ENCODE assay signal across 21 cellular contexts in genomic region chr15:42593143-42593542, GRCh38. TPM values are rescaled to one million over a fixed set of nuclear protein-coding genes. Genes with fewer than 3 reads are reported as not detected.
DNase-seq lines count a peak whose midpoint lies in the region; ATAC-seq and TF ChIP-seq lines count a peak whose summit lies in the region.
"Had no signal": no experiment of that assay in that cellular context is flagged by ENCODE, and none has a peak within 500 bp of the region (broad histone marks: within the 10 kb centered on the region; RNA-seq: fewer than 3 reads in every experiment).

No MANE protein-coding gene starts in this region.

- intact Hi-C loops in esophagus muscularis mucosa (cut with DNase I) = no loop called here
- intact Hi-C loops in left lung (cut with DNase I) = no loop called here
- intact Hi-C loops in Caco-2 (cut with micrococcal nuclease; ENCODE audit: unreplicated experiment) = no loop called here

- CTCF ChIA-PET in Caco-2 (lab: Charles Lee) = interaction anchor here (2.2 kb wide), 1 partner anchor 11 kb away, joined by 12 read pairs; no protein-coding TSS in a partner anchor

- POLR2A ChIA-PET in Caco-2 (lab: Charles Lee) = no interaction called here

- TF ChIP-seq POLR2A in esophagus muscularis mucosa (IDR thresholded peaks at IDR 0.05; ENCODE audit: low read depth) = no peak

- no peaks in the 10 kb centered on the region for H3K27me3 Mint-ChIP-seq in Caco-2 (ENCODE audit: insufficient read depth, unreplicated experiment)
- no peaks in the 10 kb centered on the region for H3K27me3 Mint-ChIP-seq in activated T-cell treated with anti-CD3 and anti-CD28 coated beads, Interleukin-2, amount 50 U/mL, for 72 hours (ENCODE audit: low read depth)
- H3K27me3 Mint-ChIP-seq: activated CD4-positive, alpha-beta T cell treated with anti-CD3 and anti-CD28 coated beads, Interleukin-2, amount 10 ng/mL, durations not matched to agents 7 days and 5 days; activated naive CD8-positive, alpha-beta T cell treated with anti-CD3 and anti-CD28 coated beads, Interleukin-2, amount 50 U/mL, for 24 hours; CD4-positive, alpha-beta memory T cell; central memory CD8-positive, alpha-beta T cell had no signal

- H3K27me3 ChIP-seq in esophagus muscularis mucosa (no peaks in the 10 kb centered on the region), left lung (no peaks in the 10 kb centered on the region), stomach smooth muscle (ENCODE audit: control insufficient read depth in 1 of 2, insufficient read depth in 2 of 2, low read length in 2 of 2) (no peaks in the 10 kb centered on the region), Caco-2 (replicated peaks; ENCODE audit: control insufficient read depth, insufficient read depth, low read length) (no peaks in the 10 kb centered on the region)

- 55% methylated on average over 4 of the region's 4 CpGs for WGBS in esophagus muscularis mucosa

- ATAC-seq in left lung (peak; percentile 49), HG02840 (IDR thresholded peaks at IDR 0.05; ENCODE audit: low FRiP score, unreplicated experiment) (no peak)
- no peak for ATAC-seq in activated T-cell treated with anti-CD3 and anti-CD28 coated beads, Interleukin-2, amount 50 U/mL, for 72 hours (replicated peaks in 1 of 2)
- ATAC-seq: A549; activated naive CD8-positive, alpha-beta T cell treated with anti-CD3 and anti-CD28 coated beads, Interleukin-2, amount 50 U/mL, for 24 hours; activated T-cell treated with anti-CD3 and anti-CD28 coated beads, Interleukin-2, amount 50 U/mL, for 4 hours; GM12878 had no signal

- H3K27ac ChIP-seq in esophagus muscularis mucosa (replicated peaks in 1 of 4) = peak overlapping the region; percentile 75 to 78 (median 76)
- peak overlapping the region; percentile 40 to 53 for H3K27ac ChIP-seq in left lung
- peak overlapping the region; percentile 77 for H3K27ac ChIP-seq in stomach smooth muscle (ENCODE audit: low read length)
- H3K27ac ChIP-seq: A549 had no signal

- H3K36me3 Mint-ChIP-seq in Caco-2 (ENCODE audit: insufficient read depth, unreplicated experiment) = no peaks in the 10 kb centered on the region
- peaks cover 1 to 3% of the 10 kb centered on the region in 2 donors for H3K36me3 Mint-ChIP-seq in activated T-cell treated with anti-CD3 and anti-CD28 coated beads, Interleukin-2, amount 50 U/mL, for 72 hours (ENCODE audit: insufficient read depth in 2 of 2)

- no peak for TF ChIP-seq EP300 in esophagus muscularis mucosa (IDR thresholded peaks at IDR 0.05)

- TF ChIP-seq CTCF in AG10803 (conservative IDR thresholded peaks at IDR 0.05; ENCODE audit: low read length) (no peak), esophagus muscularis mucosa (IDR thresholded peaks at IDR 0.05) (no peak), left lung (IDR thresholded peaks at IDR 0.05) (no peak), Caco-2 (IDR thresholded peaks at IDR 0.05; ENCODE audit: insufficient read depth in 1 of 2, low read depth in 1 of 2, low read length in 1 of 2, severe bottlenecking in 1 of 2, unreplicated experiment in 1 of 2) (no peak)

- no peak overlapping the region for H3K4me3 Mint-ChIP-seq in Caco-2 (ENCODE audit: unreplicated experiment)
- no peak overlapping the region for H3K4me3 Mint-ChIP-seq in activated T-cell treated with anti-CD3 and anti-CD28 coated beads, Interleukin-2, amount 50 U/mL, for 72 hours
- H3K4me3 Mint-ChIP-seq: activated CD4-positive, alpha-beta T cell treated with anti-CD3 and anti-CD28 coated beads, Interleukin-2, amount 10 ng/mL, durations not matched to agents 7 days and 5 days; activated naive CD8-positive, alpha-beta T cell treated with anti-CD3 and anti-CD28 coated beads, Interleukin-2, amount 50 U/mL, for 24 hours; activated T-cell treated with anti-CD3 and anti-CD28 coated beads, Interleukin-2, amount 50 U/mL, for 4 hours; CD4-positive, alpha-beta memory T cell; central memory CD8-positive, alpha-beta T cell had no signal

- H3K27ac Mint-ChIP-seq in Caco-2 (ENCODE audit: unreplicated experiment) = no peak overlapping the region
- no peak overlapping the region for H3K27ac Mint-ChIP-seq in activated T-cell treated with anti-CD3 and anti-CD28 coated beads, Interleukin-2, amount 50 U/mL, for 72 hours
- H3K27ac Mint-ChIP-seq: activated CD4-positive, alpha-beta T cell treated with anti-CD3 and anti-CD28 coated beads, Interleukin-2, amount 10 ng/mL, durations not matched to agents 7 days and 5 days; activated naive CD8-positive, alpha-beta T cell treated with anti-CD3 and anti-CD28 coated beads, Interleukin-2, amount 50 U/mL, for 24 hours; CD4-positive, alpha-beta memory T cell had no signal

- no peaks in the 10 kb centered on the region for H3K9me3 Mint-ChIP-seq in Caco-2 (ENCODE audit: unreplicated experiment)
- no peaks in the 10 kb centered on the region for H3K9me3 Mint-ChIP-seq in activated T-cell treated with anti-CD3 and anti-CD28 coated beads, Interleukin-2, amount 50 U/mL, for 72 hours
- H3K9me3 Mint-ChIP-seq: activated CD4-positive, alpha-beta T cell treated with anti-CD3 and anti-CD28 coated beads, Interleukin-2, amount 10 ng/mL, durations not matched to agents 7 days and 5 days; activated naive CD8-positive, alpha-beta T cell treated with anti-CD3 and anti-CD28 coated beads, Interleukin-2, amount 50 U/mL, for 24 hours; activated T-cell treated with anti-CD3 and anti-CD28 coated beads, Interleukin-2, amount 50 U/mL, for 4 hours; CD4-positive, alpha-beta memory T cell; central memory CD8-positive, alpha-beta T cell had no signal

- H3K9me3 ChIP-seq in esophagus muscularis mucosa = no peaks in the 10 kb centered on the region
- H3K9me3 ChIP-seq in left lung = no peaks in the 10 kb centered on the region
- no peaks in the 10 kb centered on the region for H3K9me3 ChIP-seq in stomach smooth muscle (ENCODE audit: control insufficient read depth in 2 of 2, low read length in 2 of 2)
- H3K9me3 ChIP-seq in Caco-2 = no peaks in the 10 kb centered on the region
- H3K9me3 ChIP-seq: A549, SK-N-SH had no signal

- peaks cover 0 to 14% (median 7%) of the 10 kb centered on the region in 4 donors for H3K36me3 ChIP-seq in esophagus muscularis mucosa
- no peaks in the 10 kb centered on the region for H3K36me3 ChIP-seq in left lung
- peaks cover 5 to 7% of the 10 kb centered on the region in 2 donors for H3K36me3 ChIP-seq in stomach smooth muscle (ENCODE audit: control insufficient read depth in 2 of 2, insufficient read depth in 2 of 2, low read length in 2 of 2)
- no peaks in the 10 kb centered on the region for H3K36me3 ChIP-seq in Caco-2 (ENCODE audit: control insufficient read depth, insufficient read depth, low read length)

- peak overlapping the region in 1 of 2 donors; percentile 13 for H3K9ac ChIP-seq in stomach smooth muscle (ENCODE audit: low read length in 2 of 2)
- H3K9ac ChIP-seq: SK-N-SH had no signal

- BruUV-seq in Caco-2 (replicated peaks; lab: Mats Ljungman, UMichigan) = no TSS peak

- peaks cover 26 to 85% (median 77%) of the 10 kb centered on the region in 4 donors for H3K4me1 ChIP-seq in esophagus muscularis mucosa
- H3K4me1 ChIP-seq in left lung = peaks cover 0 to 4% of the 10 kb centered on the region in 2 donors
- H3K4me1 ChIP-seq in stomach smooth muscle (ENCODE audit: control insufficient read depth, insufficient read depth, low read length) = peaks cover 25% of the 10 kb centered on the region
- H3K4me1 ChIP-seq in Caco-2 = peaks cover 3% of the 10 kb centered on the region; the same call in 1 of the 2 replicates

- DNase-seq in AG10803 (ENCODE audit: low read depth) = peak; percentile 50
- no peak for DNase-seq in esophagus muscularis mucosa (ENCODE audit: extremely low spot score)
- DNase-seq in left lung = no peak
- no peak for DNase-seq in Caco-2
- no peak for DNase-seq in kidney tubule cell (ENCODE audit: low spot score)
- DNase-seq in activated T-cell treated with anti-CD3 and anti-CD28 coated beads, Interleukin-2, amount 50 U/mL, for 72 hours = no peak
- DNase-seq: activated CD4-positive, alpha-beta T cell treated with anti-CD3 and anti-CD28 coated beads, Interleukin-2, amount 10 ng/mL, durations not matched to agents 7 days and 5 days; activated naive CD8-positive, alpha-beta T cell treated with anti-CD3 and anti-CD28 coated beads, Interleukin-2, amount 50 U/mL, for 24 hours; activated T-cell treated with anti-CD3 and anti-CD28 coated beads, Interleukin-2, amount 50 U/mL, for 4 hours; CD4-positive, alpha-beta memory T cell; GOT3; kidney glomerular epithelial cell; NCI-H187 treated with DMSO at 0.1 percent for 48 hours; NCI-H524 treated with DMSO at 0.1 percent for 48 hours; SK-N-SH; substantia nigra had no signal

- no peaks in the 10 kb centered on the region for H3K4me1 Mint-ChIP-seq in Caco-2 (ENCODE audit: low read depth, unreplicated experiment)
- H3K4me1 Mint-ChIP-seq in activated T-cell treated with anti-CD3 and anti-CD28 coated beads, Interleukin-2, amount 50 U/mL, for 72 hours (ENCODE audit: low read depth) = no peaks in the 10 kb centered on the region
- H3K4me1 Mint-ChIP-seq: activated CD4-positive, alpha-beta T cell treated with anti-CD3 and anti-CD28 coated beads, Interleukin-2, amount 10 ng/mL, durations not matched to agents 7 days and 5 days; CD4-positive, alpha-beta memory T cell; central memory CD8-positive, alpha-beta T cell had no signal

- H3K4me3 ChIP-seq in AG10803 (ENCODE audit: low read length) (no peak overlapping the region), esophagus muscularis mucosa (peak overlapping the region in 3 of 4 donors; percentile 5 to 8 (median 6)), left lung (no peak overlapping the region), stomach smooth muscle (ENCODE audit: low read length in 2 of 2) (peak overlapping the region; percentile 15 to 35), Caco-2 (ENCODE audit: low read depth, low read length) (no peak overlapping the region)
- H3K4me3 ChIP-seq: A549, GM12878 had no signal

RNA-seq across cellular contexts. Expression of gene STARD9, which starts 17.7 kb away (rescaled TPM):
- total RNA-seq in esophagus muscularis mucosa = 10 to 100 TPM; 14.2 to 46.9 (median 33.3) TPM
- total RNA-seq in left lung = 10 to 100 TPM in 1 of 2 donors, 1 to 10 TPM in 1; 9.4 to 10.9 TPM
- 0.56 and 0.86 TPM in 2 replicates for total RNA-seq in Caco-2 (2022)
- total RNA-seq in activated T-cell treated with anti-CD3 and anti-CD28 coated beads, Interleukin-2, amount 50 U/mL, for 72 hours = 1 to 10 TPM; 5.1 to 6.3 TPM

RNA-seq across cellular contexts. Expression of gene HAUS2, which starts 44.5 kb away (rescaled TPM):
- total RNA-seq in esophagus muscularis mucosa = 10 to 100 TPM; 13.2 to 28.2 (median 16.0) TPM
- total RNA-seq in left lung = 10 to 100 TPM; 18.4 to 20.5 TPM
- total RNA-seq in Caco-2 (2022) = 35.7 and 36.9 TPM in 2 replicates
- total RNA-seq in activated T-cell treated with anti-CD3 and anti-CD28 coated beads, Interleukin-2, amount 50 U/mL, for 72 hours = 10 to 100 TPM; 32.1 to 43.6 TPM

RNA-seq across cellular contexts. Expression of gene LRRC57, which starts 44.5 kb away (rescaled TPM):
- 10 to 100 TPM; 12.8 to 20.1 (median 17.3) TPM for total RNA-seq in esophagus muscularis mucosa
- 10 to 100 TPM; 26.7 to 27.9 TPM for total RNA-seq in left lung
- total RNA-seq in Caco-2 (2022) = 19.3 and 28.8 TPM in 2 replicates
- 10 to 100 TPM; 26.2 to 29.3 TPM for total RNA-seq in activated T-cell treated with anti-CD3 and anti-CD28 coated beads, Interleukin-2, amount 50 U/mL, for 72 hours

Comparison
In these comparisons a context has a peak if more than half of its experiments do, and no peak if none do; other contexts are left out.
1. H3K4me3 ChIP-seq: peak in esophagus muscularis mucosa (3 of 4) and stomach smooth muscle (2 of 2); none in AG10803 (single experiment), left lung (0 of 2) and Caco-2 (single experiment).
2. Peak in every context shown above with its lines, with median percentiles within 50 percentile points of each other: H3K27ac ChIP-seq.